In the genomic region with DNA sequence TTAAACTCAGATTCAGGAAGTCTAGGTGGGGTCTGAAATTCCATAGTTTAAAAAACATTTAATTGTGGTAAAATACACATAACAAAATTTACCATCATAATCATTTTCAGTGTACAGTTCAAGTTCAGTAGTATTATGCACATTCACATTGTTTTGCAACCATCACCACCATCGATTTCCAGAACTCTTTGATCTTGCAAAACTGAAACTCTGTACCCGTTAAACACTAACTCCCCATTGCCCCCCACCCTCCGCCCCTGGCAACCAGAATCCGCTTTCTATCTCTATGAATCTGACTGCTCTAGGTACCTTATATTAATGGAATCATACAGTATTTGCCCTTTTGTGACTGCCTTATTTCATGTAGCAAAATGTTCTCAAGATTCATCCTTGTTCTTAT, we compare ENCODE assay signal across 27 cellular contexts.
"Had no signal": no experiment of that assay in that cellular context is flagged by ENCODE, and none has a peak within 500 bp of the region (broad histone marks: within the 10 kb centered on the region; RNA-seq: fewer than 3 reads in every experiment).

No MANE protein-coding gene starts in this region.

- H3K4me1 ChIP-seq: colonic mucosa, esophagus muscularis mucosa, esophagus squamous epithelium, foreskin keratinocyte, gastrocnemius medialis, gastroesophageal sphincter, heart left ventricle, heart right ventricle had no signal

- H3K27ac ChIP-seq: colonic mucosa, coronary artery, dorsolateral prefrontal cortex, epithelial cell of prostate, esophagus muscularis mucosa, esophagus squamous epithelium, foreskin keratinocyte, gastrocnemius medialis, gastroesophageal sphincter, heart left ventricle, heart right ventricle had no signal

- H3K9me3 ChIP-seq: colonic mucosa, esophagus muscularis mucosa, esophagus squamous epithelium, gastrocnemius medialis, gastroesophageal sphincter, heart left ventricle, heart right ventricle had no signal

- DNase-seq: colonic mucosa; cortex of kidney; dermis blood vessel endothelial cell; dorsolateral prefrontal cortex; effector CD8-positive, alpha-beta T cell; effector memory CD4-positive, alpha-beta T cell; effector memory CD8-positive, alpha-beta T cell; endodermal cell; erythroblast; esophagus squamous epithelium; foreskin fibroblast; foreskin keratinocyte; foreskin melanocyte; gastrocnemius medialis; glutamatergic neuron; head of caudate nucleus; heart left ventricle; heart right ventricle had no signal

- H3K36me3 ChIP-seq: colonic mucosa, esophagus muscularis mucosa, esophagus squamous epithelium, gastrocnemius medialis, gastroesophageal sphincter, heart left ventricle, heart right ventricle had no signal

- H3K4me3 ChIP-seq: colonic mucosa, coronary artery, dorsolateral prefrontal cortex, esophagus muscularis mucosa, esophagus squamous epithelium, gastrocnemius medialis, gastroesophageal sphincter, heart left ventricle, heart right ventricle had no signal

- H3K27me3 ChIP-seq: colonic mucosa, esophagus muscularis mucosa, esophagus squamous epithelium, gastrocnemius medialis, gastroesophageal sphincter, heart left ventricle, heart right ventricle had no signal

- FAIRE-seq: colon, endometrium, endothelial cell of umbilical vein, frontal cortex had no signal

- ATAC-seq: effector memory CD8-positive, alpha-beta T cell; esophagus mucosa; gastrocnemius medialis; gastroesophageal sphincter; heart left ventricle; heart right ventricle had no signal
